ENCODE assay signal across 9 cellular contexts in the genomic region with DNA sequence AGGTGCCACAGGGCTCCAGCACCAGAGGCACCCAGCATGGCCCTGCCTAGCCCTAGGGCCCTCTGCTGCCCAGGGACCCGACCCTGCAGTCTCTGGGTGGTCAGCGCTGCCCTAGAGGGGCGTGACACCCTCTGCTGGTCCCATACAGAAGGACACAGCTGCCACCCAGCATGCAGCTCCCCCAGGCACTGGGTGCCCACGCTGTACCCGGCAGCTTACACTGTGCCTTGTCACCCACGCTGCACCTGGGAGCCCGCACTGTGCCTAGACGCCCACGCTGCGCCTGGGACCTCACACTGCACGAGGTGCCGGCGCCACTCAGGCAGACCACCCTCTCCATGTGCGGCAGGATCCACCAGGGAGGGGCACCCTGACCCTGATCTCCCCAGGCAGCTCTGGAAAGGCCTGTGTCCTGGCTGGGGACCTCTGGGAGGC. TPM values are rescaled to one million over a fixed set of nuclear protein-coding genes. Genes with fewer than 3 reads are reported as not detected.
DNase-seq lines count a peak whose midpoint lies in the region; ATAC-seq and TF ChIP-seq lines count a peak whose summit lies in the region.
"Had no signal": no experiment of that assay in that cellular context is flagged by ENCODE, and none has a peak within 500 bp of the region (broad histone marks: within the 10 kb centered on the region; RNA-seq: fewer than 3 reads in every experiment).

No MANE protein-coding gene starts in this region.

- peak overlapping the region in 1 of 2 experiments; percentile 55 for H3K18ac ChIP-seq in mesenchymal stem cell (ENCODE audit: low read depth in 1 of 2, low read length in 2 of 2)

- no peak overlapping the region for H3K27ac Mint-ChIP-seq in type B pancreatic cell

- no peak overlapping the region for H2BK5ac ChIP-seq in mesenchymal stem cell (ENCODE audit: low read depth, low read length, poor library complexity, severe bottlenecking)

- H3K4ac ChIP-seq in mesenchymal stem cell (ENCODE audit: low read depth in 1 of 2, low read length in 2 of 2): no peak overlapping the region

- no peak overlapping the region for H2AK5ac ChIP-seq in mesenchymal stem cell (ENCODE audit: low read length, severe bottlenecking)

- no peak overlapping the region for H4K8ac ChIP-seq in mesenchymal stem cell (ENCODE audit: low read length)

- no peak overlapping the region for H3K4me2 ChIP-seq in mesenchymal stem cell (ENCODE audit: low read length, poor library complexity, severe bottlenecking)

- H2BK12ac ChIP-seq in mesenchymal stem cell (ENCODE audit: low read length in 2 of 2): peak overlapping the region in 1 of 2 experiments; percentile 80

- H3K79me1 ChIP-seq in mesenchymal stem cell (replicated peaks; ENCODE audit: low read length, poor library complexity, severe bottlenecking): no peaks in the 10 kb centered on the region

- H3K4me3 Mint-ChIP-seq in activated T-cell treated with anti-CD3 and anti-CD28 coated beads, Interleukin-2, amount 50 U/mL, for 4 hours: no peak overlapping the region
- no peak overlapping the region for H3K4me3 Mint-ChIP-seq in type B pancreatic cell

- DNase-seq in Right ventricle myocardium superior: peak; percentile 51
- DNase-seq in right atrium auricular region (ENCODE audit: low spot score): no peak
- peak; percentile 52 for DNase-seq in activated T-cell treated with anti-CD3 and anti-CD28 coated beads, Interleukin-2, amount 50 U/mL, for 4 hours
- DNase-seq in mesenchymal stem cell: no peak
- no peak for DNase-seq in type B pancreatic cell (ENCODE audit: extremely low spot score, unreplicated experiment)
- DNase-seq in midbrain (lab: John Stamatoyannopoulos, UW): no peak
- no peak for DNase-seq in breast epithelium (ENCODE audit: low spot score in 2 of 2)

- H3K27me3 ChIP-seq in right atrium auricular region (no peaks in the 10 kb centered on the region), mesenchymal stem cell (ENCODE audit: control insufficient read depth in 1 of 2, insufficient read depth in 1 of 2, low read length in 2 of 2) (peaks cover 24 to 26% of the 10 kb centered on the region in 2 experiments), breast epithelium (no peaks in the 10 kb centered on the region)

- TF ChIP-seq CTCF in right atrium auricular region (IDR thresholded peaks at IDR 0.05) (peak in 1 of 2 donors; percentile 32), type B pancreatic cell (conservative IDR thresholded peaks at IDR 0.05) (peak; percentile 40), breast epithelium (IDR thresholded peaks at IDR 0.05) (no peak)

- H3K4me1 ChIP-seq in right atrium auricular region (peaks cover 0 to 25% of the 10 kb centered on the region in 2 donors), mesenchymal stem cell (ENCODE audit: control insufficient read depth, insufficient read depth, low read depth, low read length) (peaks cover 29% of the 10 kb centered on the region), breast epithelium (peaks cover 2 to 17% of the 10 kb centered on the region in 2 donors)

- no peak overlapping the region for H3K4me3 ChIP-seq in right atrium auricular region
- H3K4me3 ChIP-seq in mesenchymal stem cell (ENCODE audit: insufficient read depth in 1 of 2, low read depth in 1 of 2, low read length in 2 of 2): no peak overlapping the region
- no peak overlapping the region for H3K4me3 ChIP-seq in breast epithelium

- no peak overlapping the region for H3K27ac ChIP-seq in right atrium auricular region
- no peak overlapping the region for H3K27ac ChIP-seq in mesenchymal stem cell (ENCODE audit: low read length, poor library complexity, severe bottlenecking)
- peak overlapping the region in 1 of 2 donors; percentile 15 for H3K27ac ChIP-seq in breast epithelium

- ATAC-seq in Right ventricle myocardium superior (ENCODE audit: poor library complexity) (peak; percentile 45), GM21825 (IDR thresholded peaks at IDR 0.05; ENCODE audit: unreplicated experiment) (no peak)
- ATAC-seq in activated T-cell treated with anti-CD3 and anti-CD28 coated beads, Interleukin-2, amount 50 U/mL, for 4 hours: peak in 1 of 2 donors; percentile 15

- H3K9me3 Mint-ChIP-seq in activated T-cell treated with anti-CD3 and anti-CD28 coated beads, Interleukin-2, amount 50 U/mL, for 4 hours: no peaks in the 10 kb centered on the region
- no peaks in the 10 kb centered on the region for H3K9me3 Mint-ChIP-seq in type B pancreatic cell
- H3K9me3 Mint-ChIP-seq: central memory CD8-positive, alpha-beta T cell had no signal

- no peak overlapping the region for H2BK120ac ChIP-seq in mesenchymal stem cell (ENCODE audit: low read depth, low read length)

- H3K23ac ChIP-seq in mesenchymal stem cell (ENCODE audit: low read length in 2 of 2): no peak overlapping the region

- no peak overlapping the region for H3K9ac ChIP-seq in mesenchymal stem cell (ENCODE audit: low read length)

- no peak for TF ChIP-seq POLR2A in breast epithelium (IDR thresholded peaks at IDR 0.05)

- H3K4me1 Mint-ChIP-seq in activated T-cell treated with anti-CD3 and anti-CD28 coated beads, Interleukin-2, amount 50 U/mL, for 4 hours (ENCODE audit: low read depth): peaks cover 26% of the 10 kb centered on the region
- H3K4me1 Mint-ChIP-seq in type B pancreatic cell (ENCODE audit: unreplicated experiment): peaks cover 8% of the 10 kb centered on the region

- H4K91ac ChIP-seq in mesenchymal stem cell (ENCODE audit: low read length): peak overlapping the region; percentile 36

- H3K9me3 ChIP-seq in right atrium auricular region (no peaks in the 10 kb centered on the region), mesenchymal stem cell (ENCODE audit: control insufficient read depth, low read length) (no peaks in the 10 kb centered on the region), breast epithelium (no peaks in the 10 kb centered on the region)

- H2AFZ ChIP-seq in mesenchymal stem cell (ENCODE audit: low read depth, low read length): no peak overlapping the region

- 88% methylated on average over 14 of the region's 14 CpGs for WGBS in mesenchymal stem cell

- no peaks in the 10 kb centered on the region for H3K27me3 Mint-ChIP-seq in activated T-cell treated with anti-CD3 and anti-CD28 coated beads, Interleukin-2, amount 50 U/mL, for 4 hours (ENCODE audit: low read depth)
- H3K27me3 Mint-ChIP-seq in type B pancreatic cell: no peaks in the 10 kb centered on the region
- H3K27me3 Mint-ChIP-seq: central memory CD8-positive, alpha-beta T cell had no signal

- H2BK15ac ChIP-seq in mesenchymal stem cell (ENCODE audit: low read depth, poor library complexity, severe bottlenecking): no peak overlapping the region

- peak overlapping the region in 1 of 2 experiments; percentile 31 for H3K14ac ChIP-seq in mesenchymal stem cell (ENCODE audit: low read length in 2 of 2)

- intact Hi-C loops in Right ventricle myocardium superior (cut with DNase I) (loop anchor here (5.0 kb wide), 1 partner anchor 230 kb away; no protein-coding TSS in a partner anchor), breast epithelium (cut with DNase I; ENCODE audit: low total_unique reads) (loop anchor here (10.0 kb wide), 1 partner anchor 227 kb away; no protein-coding TSS in a partner anchor)

- no peaks in the 10 kb centered on the region for H3K36me3 ChIP-seq in right atrium auricular region
- no peaks in the 10 kb centered on the region for H3K36me3 ChIP-seq in mesenchymal stem cell (ENCODE audit: control insufficient read depth in 1 of 2, insufficient read depth in 2 of 2, low read depth in 1 of 2, low read length in 2 of 2)
- H3K36me3 ChIP-seq in breast epithelium: no peaks in the 10 kb centered on the region

- H3K36me3 Mint-ChIP-seq in activated T-cell treated with anti-CD3 and anti-CD28 coated beads, Interleukin-2, amount 50 U/mL, for 4 hours (ENCODE audit: insufficient read depth): no peaks in the 10 kb centered on the region
- H3K36me3 Mint-ChIP-seq in type B pancreatic cell: no peaks in the 10 kb centered on the region

RNA-seq across cellular contexts. Expression of gene PWWP2B, which starts 55.2 kb away (rescaled TPM):
- total RNA-seq in Right ventricle myocardium superior (23.0 TPM), right atrium auricular region (1 to 10 TPM; 7.7 to 8.1 TPM), type B pancreatic cell (ENCODE audit: low replicate concordance) (22.6 and 41.4 TPM in 2 replicates), breast epithelium (10 to 100 TPM; 10.7 to 15.5 (median 13.4) TPM)
- total RNA-seq in activated T-cell treated with anti-CD3 and anti-CD28 coated beads, Interleukin-2, amount 50 U/mL, for 4 hours: 1 to 10 TPM; 3.3 to 4.3 (median 4.1) TPM
- polyA plus RNA-seq in mesenchymal stem cell (2013, experiment 1 of 2): 9.8 TPM
- 9.5 TPM for polyA plus RNA-seq in mesenchymal stem cell (2013, experiment 2 of 2)

Comparison
In these comparisons a context has a peak if more than half of its experiments do, and no peak if none do; other contexts are left out.
1. DNase-seq: peak in Right ventricle myocardium superior (single experiment) and activated T-cell treated with anti-CD3 and anti-CD28 coated beads, Interleukin-2, amount 50 U/mL, for 4 hours (single experiment); none in right atrium auricular region (single experiment), mesenchymal stem cell (single experiment), type B pancreatic cell (single experiment), midbrain (single experiment) and breast epithelium (0 of 2).